20 cellular contexts compared by ENCODE assay signal in genomic region chr3:118089563-118089962, GRCh38.
DNase-seq lines count a peak whose midpoint lies in the region; ATAC-seq, FAIRE-seq and TF ChIP-seq lines count a peak whose summit lies in the region.
"Had no signal": no experiment of that assay in that cellular context is flagged by ENCODE, and none has a peak within 500 bp of the region (broad histone marks: within the 10 kb centered on the region; RNA-seq: fewer than 3 reads in every experiment).

No MANE protein-coding gene starts in this region.

- intact Hi-C loops in MCF 10A (cut with micrococcal nuclease), result no loop called here
- intact Hi-C loops in breast epithelium (cut with DNase I; ENCODE audit: low total_unique reads), result no loop called here
- intact Hi-C loops in body of pancreas (cut with DNase I), result no loop called here
- intact Hi-C loops in activated CD4-positive, alpha-beta T cell treated with anti-CD3 and anti-CD28 coated beads, Interleukin-2, amount 10 ng/mL, durations not matched to agents 24 days and 14 days (cut with micrococcal nuclease), result no loop called here

- H3K27ac Mint-ChIP-seq in MCF 10A (ENCODE audit: low read depth, unreplicated experiment) (no peak overlapping the region), astrocyte (ENCODE audit: unreplicated experiment) (no peak overlapping the region), immature natural killer cell (no peak overlapping the region)
- no peak overlapping the region for H3K27ac Mint-ChIP-seq in activated CD4-positive, alpha-beta T cell treated with anti-CD3 and anti-CD28 coated beads, Interleukin-2, amount 10 ng/mL, durations not matched to agents 24 days and 14 days

- H3K9ac ChIP-seq in astrocyte (ENCODE audit: low read length) (no peak overlapping the region), fibroblast of lung (ENCODE audit: insufficient read depth, low read length) (no peak overlapping the region)

- H3K9me3 ChIP-seq in breast epithelium, result peaks cover 10 to 13% of the 10 kb centered on the region in 2 donors
- H3K9me3 ChIP-seq in astrocyte (ENCODE audit: insufficient read depth, low read depth, low read length), result peaks cover 4% of the 10 kb centered on the region
- H3K9me3 ChIP-seq in fibroblast of lung (ENCODE audit: control insufficient read depth, insufficient read depth, low read depth, low read length), result no peaks in the 10 kb centered on the region
- H3K9me3 ChIP-seq in body of pancreas, result no peaks in the 10 kb centered on the region

- H3K4me1 ChIP-seq in breast epithelium (no peaks in the 10 kb centered on the region), astrocyte (ENCODE audit: insufficient read depth, low read length) (no peaks in the 10 kb centered on the region), fibroblast of lung (ENCODE audit: control insufficient read depth, extremely low read depth, insufficient read depth, low read length) (no peaks in the 10 kb centered on the region), body of pancreas (no peaks in the 10 kb centered on the region)

- H3K4me2 ChIP-seq in astrocyte (ENCODE audit: low read length), result no peak overlapping the region
- no peak overlapping the region for H3K4me2 ChIP-seq in fibroblast of lung (ENCODE audit: extremely low read depth, insufficient read depth, low read length)
- H3K4me2 ChIP-seq: PC-9 had no signal

- TF ChIP-seq POLR2A in breast epithelium (IDR thresholded peaks at IDR 0.05), result no peak
- TF ChIP-seq POLR2A in body of pancreas (IDR thresholded peaks at IDR 0.05), result no peak

- TF ChIP-seq CTCF in MCF 10A (IDR thresholded peaks at IDR 0.05; ENCODE audit: unreplicated experiment), result no peak
- no peak for TF ChIP-seq CTCF in breast epithelium (IDR thresholded peaks at IDR 0.05)
- TF ChIP-seq CTCF in astrocyte (IDR thresholded peaks at IDR 0.05; ENCODE audit: insufficient read depth, low read depth, low read length), result no peak
- no peak for TF ChIP-seq CTCF in fibroblast of lung (conservative IDR thresholded peaks at IDR 0.05 in 1 of 2, IDR thresholded peaks at IDR 0.05 in 1 of 2; ENCODE audit: low read depth in 1 of 2, low read length in 2 of 2)
- no peak for TF ChIP-seq CTCF in body of pancreas (IDR thresholded peaks at IDR 0.05)

- H3K4me3 Mint-ChIP-seq in MCF 10A (ENCODE audit: unreplicated experiment) (no peak overlapping the region), astrocyte (ENCODE audit: unreplicated experiment) (no peak overlapping the region), immature natural killer cell (no peak overlapping the region)
- no peak overlapping the region for H3K4me3 Mint-ChIP-seq in activated CD4-positive, alpha-beta T cell treated with anti-CD3 and anti-CD28 coated beads, Interleukin-2, amount 10 ng/mL, durations not matched to agents 24 days and 14 days

- ATAC-seq in body of pancreas, result no peak
- ATAC-seq: GM12878, HCT116, K562 had no signal

- POLR2A ChIA-PET in MCF 10A (lab: Yijun Ruan, JAX), result interaction anchor here (0.7 to 1.5 kb wide), 3 partner anchors 9 to 26 kb away, joined by 3 to 5 read pairs (median 3); no protein-coding TSS in a partner anchor

- H3K9me3 Mint-ChIP-seq in MCF 10A (ENCODE audit: unreplicated experiment), result peaks cover 9% of the 10 kb centered on the region
- peaks cover 14% of the 10 kb centered on the region for H3K9me3 Mint-ChIP-seq in astrocyte (ENCODE audit: unreplicated experiment)
- peaks cover 12 to 50% (median 32%) of the 10 kb centered on the region in 6 donors for H3K9me3 Mint-ChIP-seq in immature natural killer cell
- H3K9me3 Mint-ChIP-seq in activated CD4-positive, alpha-beta T cell treated with anti-CD3 and anti-CD28 coated beads, Interleukin-2, amount 10 ng/mL, durations not matched to agents 24 days and 14 days, result peaks cover 4% of the 10 kb centered on the region

- H3K4me1 Mint-ChIP-seq in MCF 10A (ENCODE audit: insufficient read depth, unreplicated experiment) (peaks cover 6% of the 10 kb centered on the region), astrocyte (ENCODE audit: low read depth, unreplicated experiment) (peaks cover 3% of the 10 kb centered on the region), immature natural killer cell (no peaks in the 10 kb centered on the region)
- no peaks in the 10 kb centered on the region for H3K4me1 Mint-ChIP-seq in activated CD4-positive, alpha-beta T cell treated with anti-CD3 and anti-CD28 coated beads, Interleukin-2, amount 10 ng/mL, durations not matched to agents 24 days and 14 days

- H3K27me3 Mint-ChIP-seq in MCF 10A (ENCODE audit: insufficient read depth, unreplicated experiment) (no peaks in the 10 kb centered on the region), astrocyte (ENCODE audit: low read depth, unreplicated experiment) (no peaks in the 10 kb centered on the region), immature natural killer cell (ENCODE audit: low read depth in 3 of 3) (peaks cover 0 to 3% (median 0%) of the 10 kb centered on the region in 3 donors)
- no peaks in the 10 kb centered on the region for H3K27me3 Mint-ChIP-seq in activated CD4-positive, alpha-beta T cell treated with anti-CD3 and anti-CD28 coated beads, Interleukin-2, amount 10 ng/mL, durations not matched to agents 24 days and 14 days

- no peak overlapping the region for H2AFZ ChIP-seq in astrocyte (ENCODE audit: low read depth, low read length)
- H2AFZ ChIP-seq in fibroblast of lung (ENCODE audit: low read length), result no peak overlapping the region
- H2AFZ ChIP-seq: PC-9 had no signal

- CTCF ChIA-PET in MCF 10A (lab: Yijun Ruan, JAX), result no interaction called here

- H4K20me1 ChIP-seq in astrocyte (ENCODE audit: insufficient read depth, low read length) (no peaks in the 10 kb centered on the region), fibroblast of lung (ENCODE audit: control insufficient read depth, extremely low read depth, insufficient read depth, low read length) (no peaks in the 10 kb centered on the region)

- H3K27ac ChIP-seq in breast epithelium (no peak overlapping the region), astrocyte (ENCODE audit: low read depth, low read length) (no peak overlapping the region), fibroblast of lung (ENCODE audit: insufficient read depth, low read length) (no peak overlapping the region), body of pancreas (no peak overlapping the region)
- H3K27ac ChIP-seq: PC-9 had no signal

- H3K27me3 ChIP-seq in breast epithelium, result no peaks in the 10 kb centered on the region
- no peaks in the 10 kb centered on the region for H3K27me3 ChIP-seq in astrocyte (ENCODE audit: insufficient read depth, low read length)
- H3K27me3 ChIP-seq in fibroblast of lung (ENCODE audit: control insufficient read depth, insufficient read depth, low read length), result no peaks in the 10 kb centered on the region
- no peaks in the 10 kb centered on the region for H3K27me3 ChIP-seq in body of pancreas

- H3K4me3 ChIP-seq in breast epithelium (no peak overlapping the region), astrocyte (ENCODE audit: insufficient read depth, low read depth, low read length) (no peak overlapping the region), fibroblast of lung (replicated peaks in 1 of 4; ENCODE audit: control extremely low read depth in 1 of 4, insufficient read depth in 1 of 4, low read depth in 3 of 4, low read length in 4 of 4) (no peak overlapping the region), body of pancreas (no peak overlapping the region)
- H3K4me3 ChIP-seq: GM12878, K562, PC-9 had no signal

- FAIRE-seq in astrocyte (lab: Jason Lieb, UNC), result no peak
- FAIRE-seq: GM12878, K562 had no signal

- H3K36me3 ChIP-seq in breast epithelium (no peaks in the 10 kb centered on the region), astrocyte (ENCODE audit: insufficient read depth, low read length) (no peaks in the 10 kb centered on the region), fibroblast of lung (ENCODE audit: control insufficient read depth, insufficient read depth, low read length) (no peaks in the 10 kb centered on the region), body of pancreas (replicated peaks in 1 of 2; ENCODE audit: insufficient read depth in 1 of 2, low read depth in 2 of 2) (no peaks in the 10 kb centered on the region)

- BruUV-seq in MCF 10A (replicated peaks; lab: Mats Ljungman, UMichigan), result no TSS peak

- H3K79me2 ChIP-seq in astrocyte (ENCODE audit: insufficient read depth, low read length), result no peaks in the 10 kb centered on the region
- H3K79me2 ChIP-seq in fibroblast of lung (ENCODE audit: control insufficient read depth, insufficient read depth, low read length), result no peaks in the 10 kb centered on the region

- H3K36me3 Mint-ChIP-seq in MCF 10A (ENCODE audit: insufficient read depth, unreplicated experiment), result peaks cover 4% of the 10 kb centered on the region
- H3K36me3 Mint-ChIP-seq in astrocyte (ENCODE audit: low read depth, unreplicated experiment), result no peaks in the 10 kb centered on the region
- H3K36me3 Mint-ChIP-seq in immature natural killer cell, result peaks cover 0 to 4% (median 0%) of the 10 kb centered on the region in 3 donors
- H3K36me3 Mint-ChIP-seq in activated CD4-positive, alpha-beta T cell treated with anti-CD3 and anti-CD28 coated beads, Interleukin-2, amount 10 ng/mL, durations not matched to agents 24 days and 14 days (ENCODE audit: low read depth), result no peaks in the 10 kb centered on the region

- peak; percentile 75 for DNase-seq in MCF 10A (ENCODE audit: unreplicated experiment)
- DNase-seq in breast epithelium (ENCODE audit: low spot score in 2 of 2), result no peak
- DNase-seq in astrocyte (ENCODE audit: low read depth), result peak; percentile 10
- DNase-seq in fibroblast of lung (ENCODE audit: low read depth in 2 of 2), result peak; percentile 27 to 47
- no peak for DNase-seq in body of pancreas
- DNase-seq in foreskin melanocyte, result no peak
- no peak for DNase-seq in immature natural killer cell
- DNase-seq in activated CD4-positive, alpha-beta T cell treated with anti-CD3 and anti-CD28 coated beads, Interleukin-2, amount 10 ng/mL, durations not matched to agents 24 days and 14 days, result no peak
- DNase-seq: 8988T, C1 segment of cervical spinal cord, DND-41, GDM1, NCI-H1436, NCI-H2029, NCI-H2171 treated with DMSO at 0.1 percent for 48 hours, NCI-H748 treated with DMSO at 0.1 percent for 48 hours, PC-9 had no signal

- 30 to 60% methylated on average over 1 of the region's 1 CpG for WGBS in body of pancreas, 2 donors

Comparison
In these comparisons a context has a peak if more than half of its experiments do, and no peak if none do; other contexts are left out.
1. DNase-seq: peak in MCF 10A (single experiment), astrocyte (single experiment) and fibroblast of lung (2 of 2); none in breast epithelium (0 of 2), body of pancreas (0 of 4), foreskin melanocyte (single experiment), immature natural killer cell (0 of 3) and activated CD4-positive, alpha-beta T cell treated with anti-CD3 and anti-CD28 coated beads, Interleukin-2, amount 10 ng/mL, durations not matched to agents 24 days and 14 days (single experiment).